In genomic region chr5:56973473-56973872, GRCh38 we compare ENCODE assay signal across 18 cellular contexts. TPM values are rescaled to one million over a fixed set of nuclear protein-coding genes. Genes with fewer than 3 reads are reported as not detected.
DNase-seq lines count a peak whose midpoint lies in the region; ATAC-seq and TF ChIP-seq lines count a peak whose summit lies in the region.
"Had no signal": no experiment of that assay in that cellular context is flagged by ENCODE, and none has a peak within 500 bp of the region (broad histone marks: within the 10 kb centered on the region; RNA-seq: fewer than 3 reads in every experiment).

No MANE protein-coding gene starts in this region.

- H3K27me3 Mint-ChIP-seq in GM23338 (ENCODE audit: insufficient read depth, low read depth, poor library complexity) (no peaks in the 10 kb centered on the region), WTC11 (ENCODE audit: low read depth) (no peaks in the 10 kb centered on the region)
- no peaks in the 10 kb centered on the region for H3K27me3 Mint-ChIP-seq in stimulated activated naive CD8-positive, alpha-beta T cell treated with anti-CD3 and anti-CD28 coated beads, Interleukin-15, amount 100 ng/mL, for 72 hours

- H3K4me2 ChIP-seq in GM23338, result no peak overlapping the region
- H3K4me2 ChIP-seq: BLaER1 had no signal

- no peak overlapping the region for H3K4me3 ChIP-seq in GM23338
- no peak overlapping the region for H3K4me3 ChIP-seq in mucosa of descending colon
- H3K4me3 ChIP-seq: BLaER1 had no signal

- H2AFZ ChIP-seq in GM23338, result peak overlapping the region; percentile 12; the same call in 1 of the 2 replicates

- no peaks in the 10 kb centered on the region for H4K20me1 ChIP-seq in GM23338 (replicated peaks; ENCODE audit: insufficient read depth)
- H4K20me1 ChIP-seq: BLaER1 had no signal

- H3K27me3 ChIP-seq in GM23338 (ENCODE audit: insufficient read depth), result no peaks in the 10 kb centered on the region
- H3K27me3 ChIP-seq: BLaER1 had no signal

- TF ChIP-seq CTCF in GM23338 (conservative IDR thresholded peaks at IDR 0.05; ENCODE audit: low read depth in 2 of 2), result no peak
- no peak for TF ChIP-seq CTCF in WTC11 (IDR thresholded peaks at IDR 0.05)
- no peak for TF ChIP-seq CTCF in mucosa of descending colon (IDR thresholded peaks at IDR 0.05)

- CTCF ChIA-PET in HEK293T (lab: Yijun Ruan, JAX) (no interaction called here), WTC11 (lab: Charles Lee) (interaction anchor here (2.1 kb wide), 1 partner anchor 164 kb away, joined by 6 read pairs; no protein-coding TSS in a partner anchor)

- H3K4me1 ChIP-seq in GM23338 (ENCODE audit: insufficient read depth) (no peaks in the 10 kb centered on the region), mucosa of descending colon (ENCODE audit: low read depth) (peaks cover 6% of the 10 kb centered on the region)
- H3K4me1 ChIP-seq: BLaER1 had no signal

- intact Hi-C loops in mucosa of descending colon (cut with DNase I, micrococcal nuclease), result no loop called here

- DNase-seq in GM23338 (ENCODE audit: low spot score), result no peak
- DNase-seq in HEK293T (ENCODE audit: extremely low spot score), result peak; percentile 20
- no peak for DNase-seq in WTC11 (ENCODE audit: low spot score)
- no peak for DNase-seq in mucosa of descending colon
- no peak for DNase-seq in stimulated activated naive CD8-positive, alpha-beta T cell treated with anti-CD3 and anti-CD28 coated beads, Interleukin-15, amount 100 ng/mL, for 72 hours
- DNase-seq: 8988T; Calu3; CD8-positive, alpha-beta T cell; DMS79 treated with DMSO at 0.1 percent for 48 hours; GF-D8; KG1 had no signal

- ATAC-seq in GM23338 (peak; percentile 56), WTC11 (peak; percentile 28; the same call in 1 of the 2 replicates), mucosa of descending colon (peak; percentile 60), HG03565 (IDR thresholded peaks at IDR 0.05; ENCODE audit: unreplicated experiment) (no peak), GM21423 (IDR thresholded peaks at IDR 0.05; ENCODE audit: unreplicated experiment) (no peak), HG02798 (IDR thresholded peaks at IDR 0.05; ENCODE audit: poor library complexity, unreplicated experiment) (no peak)
- no peak for ATAC-seq in stimulated activated naive CD8-positive, alpha-beta T cell treated with anti-CD3 and anti-CD28 coated beads, Interleukin-15, amount 100 ng/mL, for 72 hours
- ATAC-seq: CD8-positive, alpha-beta T cell; HCT116; HepG2 had no signal

- H3K9me2 ChIP-seq in GM23338 (ENCODE audit: insufficient read depth), result no peaks in the 10 kb centered on the region

- H3K27ac ChIP-seq in GM23338 (ENCODE audit: low read depth), result no peak overlapping the region
- H3K27ac ChIP-seq: BLaER1 had no signal

- H3K4me1 Mint-ChIP-seq in GM23338 (peaks cover 5% of the 10 kb centered on the region; the same call in 2 of the 3 replicates), WTC11 (peaks cover 2% of the 10 kb centered on the region; the same call in 1 of the 2 replicates)
- H3K4me1 Mint-ChIP-seq in stimulated activated naive CD8-positive, alpha-beta T cell treated with anti-CD3 and anti-CD28 coated beads, Interleukin-15, amount 100 ng/mL, for 72 hours, result no peaks in the 10 kb centered on the region
- H3K4me1 Mint-ChIP-seq: CD14-positive monocyte had no signal

- H3K36me3 ChIP-seq in GM23338 (ENCODE audit: insufficient read depth) (no peaks in the 10 kb centered on the region), mucosa of descending colon (ENCODE audit: low read depth) (no peaks in the 10 kb centered on the region)
- H3K36me3 ChIP-seq: BLaER1 had no signal

- POLR2A ChIA-PET in HEK293T (lab: Yijun Ruan, JAX), result interaction anchor here (1.9 kb wide), 1 partner anchor 63 kb away, joined by 6 read pairs; the partner anchor contains the start of gene SETD9
- POLR2A ChIA-PET in WTC11 (lab: Charles Lee), result no interaction called here

- H3K27ac Mint-ChIP-seq in GM23338 (no peak overlapping the region), WTC11 (no peak overlapping the region)
- H3K27ac Mint-ChIP-seq in stimulated activated naive CD8-positive, alpha-beta T cell treated with anti-CD3 and anti-CD28 coated beads, Interleukin-15, amount 100 ng/mL, for 72 hours, result no peak overlapping the region
- H3K27ac Mint-ChIP-seq: CD8-positive, alpha-beta T cell had no signal

- no peak overlapping the region for H3K4me3 Mint-ChIP-seq in GM23338
- no peak overlapping the region for H3K4me3 Mint-ChIP-seq in WTC11
- no peak overlapping the region for H3K4me3 Mint-ChIP-seq in stimulated activated naive CD8-positive, alpha-beta T cell treated with anti-CD3 and anti-CD28 coated beads, Interleukin-15, amount 100 ng/mL, for 72 hours
- H3K4me3 Mint-ChIP-seq: CD14-positive monocyte; CD8-positive, alpha-beta T cell had no signal

- no peaks in the 10 kb centered on the region for H3K79me2 ChIP-seq in GM23338 (replicated peaks; ENCODE audit: insufficient read depth)

- no peaks in the 10 kb centered on the region for H3K9me3 Mint-ChIP-seq in GM23338
- H3K9me3 Mint-ChIP-seq in WTC11, result peaks cover 8% of the 10 kb centered on the region; the same call in 1 of the 2 replicates
- H3K9me3 Mint-ChIP-seq in stimulated activated naive CD8-positive, alpha-beta T cell treated with anti-CD3 and anti-CD28 coated beads, Interleukin-15, amount 100 ng/mL, for 72 hours, result no peaks in the 10 kb centered on the region
- H3K9me3 Mint-ChIP-seq: CD14-positive monocyte; CD8-positive, alpha-beta T cell had no signal

- no peaks in the 10 kb centered on the region for H3F3A ChIP-seq in GM23338 (replicated peaks; ENCODE audit: low read depth)

- no peaks in the 10 kb centered on the region for H3K9me3 ChIP-seq in mucosa of descending colon
- H3K9me3 ChIP-seq: BLaER1 had no signal

- H3K36me3 Mint-ChIP-seq in GM23338 (ENCODE audit: low read depth) (no peaks in the 10 kb centered on the region), WTC11 (no peaks in the 10 kb centered on the region)
- H3K36me3 Mint-ChIP-seq: CD14-positive monocyte; CD8-positive, alpha-beta T cell had no signal

TF ChIP-seq in GM23338, 12 proteins besides CTCF, POLR2A, EP300 and RAD21 (continues in another document):
- TF ChIP-seq ETS1 (IDR thresholded peaks at IDR 0.05) (no peak), EZH2phosphoT487 (IDR thresholded peaks at IDR 0.05; ENCODE audit: unreplicated experiment) (no peak), CREB1 (CRISPR knock-in tag; IDR thresholded peaks at IDR 0.05; ENCODE audit: low read depth) (no peak)

TF ChIP-seq in HEK293T, 16 proteins besides CTCF, POLR2A, EP300 and RAD21:
- TF ChIP-seq, protein P1, sequence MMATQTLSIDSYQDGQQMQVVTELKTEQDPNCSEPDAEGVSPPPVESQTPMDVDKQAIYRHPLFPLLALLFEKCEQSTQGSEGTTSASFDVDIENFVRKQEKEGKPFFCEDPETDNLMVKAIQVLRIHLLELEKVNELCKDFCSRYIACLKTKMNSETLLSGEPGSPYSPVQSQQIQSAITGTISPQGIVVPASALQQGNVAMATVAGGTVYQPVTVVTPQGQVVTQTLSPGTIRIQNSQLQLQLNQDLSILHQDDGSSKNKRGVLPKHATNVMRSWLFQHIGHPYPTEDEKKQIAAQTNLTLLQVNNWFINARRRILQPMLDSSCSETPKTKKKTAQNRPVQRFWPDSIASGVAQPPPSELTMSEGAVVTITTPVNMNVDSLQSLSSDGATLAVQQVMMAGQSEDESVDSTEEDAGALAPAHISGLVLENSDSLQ (IDR thresholded peaks at IDR 0.05), result no peak
- TF ChIP-seq ARNT (IDR thresholded peaks at IDR 0.05) (no peak), CTBP1 (IDR thresholded peaks at IDR 0.05; ENCODE audit: borderline replicate concordance) (no peak), L3MBTL2 (conservative IDR thresholded peaks at IDR 0.05) (no peak), SP1 (IDR thresholded peaks at IDR 0.05) (no peak)

TF ChIP-seq in WTC11, 78 proteins besides CTCF, POLR2A, EP300 and RAD21 (continues in another document):
- no peak for TF ChIP-seq ZNF671 (CRISPR knock-in tag; IDR thresholded peaks at IDR 0.05)
- TF ChIP-seq HMGXB4 (CRISPR knock-in tag; IDR thresholded peaks at IDR 0.05), result no peak
- TF ChIP-seq MAX (CRISPR knock-in tag; IDR thresholded peaks at IDR 0.05), result no peak

RNA-seq across cellular contexts. Expression of gene MIER3, which starts 21.6 kb away (rescaled TPM):
- 32.7 and 36.3 TPM in 2 replicates for total RNA-seq in GM23338 (2014; rRNA removed; shearing (Covaris generic))
- 10.1 and 12.0 TPM in 2 replicates for polyA plus RNA-seq in GM23338 (2016; fragmentation: Nextera tagmentation; extraction: Ambion mirVana)
- total RNA-seq in WTC11 (2021), result 27.5 to 27.8 TPM (median 27.8 TPM) in 3 replicates
- 100 to 1,000 TPM in 2 of 3 donors, 10 to 100 TPM in 1; 95.6 to 171 (median 100) TPM for total RNA-seq in mucosa of descending colon

Comparison
In these comparisons a context has a peak if more than half of its experiments do, and no peak if none do; other contexts are left out.
1. ATAC-seq: peak in GM23338 (single experiment), WTC11 (single experiment) and mucosa of descending colon (single experiment); none in stimulated activated naive CD8-positive, alpha-beta T cell treated with anti-CD3 and anti-CD28 coated beads, Interleukin-15, amount 100 ng/mL, for 72 hours (single experiment), HG03565 (single experiment), GM21423 (single experiment) and HG02798 (single experiment).